8 cellular contexts compared by ENCODE assay signal in the genomic region with DNA sequence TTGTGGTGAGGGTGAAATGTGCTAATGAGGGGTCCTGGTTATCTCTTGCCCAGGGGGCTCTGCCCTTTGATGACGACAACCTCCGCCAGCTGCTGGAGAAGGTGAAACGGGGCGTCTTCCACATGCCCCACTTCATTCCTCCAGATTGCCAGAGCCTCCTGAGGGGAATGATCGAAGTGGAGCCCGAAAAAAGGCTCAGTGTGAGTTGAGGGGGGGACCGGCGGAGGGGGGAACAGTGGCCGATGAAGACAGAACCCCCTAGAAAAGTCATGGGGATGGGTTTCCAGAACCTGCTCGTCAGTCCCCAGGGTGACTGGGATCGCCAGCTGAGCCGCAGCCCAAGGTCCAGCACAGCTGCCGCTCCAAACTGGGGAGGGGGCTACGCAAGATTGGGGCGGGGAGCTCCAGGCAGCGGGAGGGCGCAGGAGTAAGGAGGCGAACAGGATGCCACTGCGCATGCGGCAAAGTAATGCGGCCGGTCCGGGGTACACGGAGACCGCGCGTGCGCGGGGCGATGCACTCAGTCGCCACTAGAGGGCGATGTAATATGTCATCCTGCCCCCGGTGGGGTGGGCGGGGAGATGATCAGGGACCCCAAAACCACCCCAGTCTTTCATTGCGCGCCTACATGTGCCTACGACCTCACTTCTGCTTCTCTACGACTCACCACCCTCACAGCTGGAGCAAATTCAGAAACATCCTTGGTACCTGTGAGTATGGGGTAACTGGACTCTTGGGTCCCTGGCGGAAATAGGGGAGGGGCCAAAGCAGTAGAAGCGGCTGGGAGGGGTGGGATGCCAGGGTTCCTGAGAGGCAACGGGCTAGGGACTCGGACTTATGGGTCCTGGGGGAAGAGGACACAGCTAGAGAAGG. TPM values are rescaled to one million over a fixed set of nuclear protein-coding genes. Genes with fewer than 3 reads are reported as not detected.
DNase-seq lines count a peak whose midpoint lies in the region; ATAC-seq, FAIRE-seq and TF ChIP-seq lines count a peak whose summit lies in the region.

No MANE protein-coding gene starts in this region.

- no peaks in the 10 kb centered on the region for H3K36me3 ChIP-seq in testis (ENCODE audit: low read depth, missing control alignments)

- ATAC-seq in GM19467 (IDR thresholded peaks at IDR 0.05; ENCODE audit: unreplicated experiment) = peak; percentile 70

- FAIRE-seq in frontal cortex (lab: Jason Lieb, UNC) = no peak

- peak; percentile 95 for TF ChIP-seq CTCF in CD14-positive monocyte (IDR thresholded peaks at IDR 0.05)
- peak; percentile 96 for TF ChIP-seq CTCF in osteocyte (IDR thresholded peaks at IDR 0.05)
- peak; percentile 96 to 99 (median 97) for TF ChIP-seq CTCF in testis (IDR thresholded peaks at IDR 0.05)

- no peaks in the 10 kb centered on the region for H3K36me3 Mint-ChIP-seq in CD14-positive monocyte
- peaks cover 4% of the 10 kb centered on the region for H3K36me3 Mint-ChIP-seq in osteocyte (ENCODE audit: unreplicated experiment)

- H3K4me3 ChIP-seq in testis = peak overlapping the region; percentile 27 to 51

- intact Hi-C loops in CD14-positive monocyte (cut with micrococcal nuclease) = loop anchor here (5.0 kb wide), 3 partner anchors 36 to 86 kb away; partner anchors contain the start of genes KMT5C (in 2 of the 2), RPL28 (in 1 of the 2) and TMEM238 (in 1 of the 2)
- intact Hi-C loops in testis (cut with DNase I; ENCODE audit: low total_unique reads) = no loop called here

- H3K9me3 Mint-ChIP-seq in CD14-positive monocyte (peaks cover 0 to 2% (median 0%) of the 10 kb centered on the region in 7 donors), osteocyte (ENCODE audit: unreplicated experiment) (no peaks in the 10 kb centered on the region)

- H3K4me1 ChIP-seq in testis = peaks cover 12% of the 10 kb centered on the region

- H3K27ac ChIP-seq in testis = no peak overlapping the region

- H3K27ac Mint-ChIP-seq in CD14-positive monocyte (peak overlapping the region in 3 of 7 donors; percentile 25 to 72 (median 30)), osteocyte (ENCODE audit: unreplicated experiment) (peak overlapping the region; percentile 34)

- no peak for TF ChIP-seq POLR2A in testis (IDR thresholded peaks at IDR 0.05)

- H3K4me3 Mint-ChIP-seq in CD14-positive monocyte (peak overlapping the region; percentile 66 to 79), osteocyte (ENCODE audit: unreplicated experiment) (peak overlapping the region; percentile 64)

- H3K4me1 Mint-ChIP-seq in CD14-positive monocyte (peaks cover 13% of the 10 kb centered on the region), osteocyte (ENCODE audit: unreplicated experiment) (peaks cover 9% of the 10 kb centered on the region)

- no peaks in the 10 kb centered on the region for H3K9me3 ChIP-seq in testis

- DNase-seq in CD14-positive monocyte (ENCODE audit: low spot score) (peak; percentile 84), KG1 (lab: John Stamatoyannopoulos, UW) (peak; percentile 93), SHP77 (lab: John Stamatoyannopoulos, UW) (peak; percentile 66 to 70), activated gamma-delta T cell treated with Interleukin-2 at 50 U/mL for 16 hours (peak; percentile 96), frontal cortex (ENCODE audit: low spot score in 2 of 2) (peak; percentile 88 to 92), osteocyte (ENCODE audit: extremely low spot score, unreplicated experiment) (peak; percentile 96), testis (peak; percentile 92)

- no peaks in the 10 kb centered on the region for H3K27me3 ChIP-seq in testis

- H3K27me3 Mint-ChIP-seq in CD14-positive monocyte (ENCODE audit: low read depth in 3 of 3) = peaks cover 0 to 13% (median 3%) of the 10 kb centered on the region in 3 donors
- no peaks in the 10 kb centered on the region for H3K27me3 Mint-ChIP-seq in osteocyte (ENCODE audit: unreplicated experiment)

- WGBS in testis, 2 donors = 12 to 18% methylated on average over 18 to 42 of the region's 42 CpGs

RNA-seq across cellular contexts. Expression of gene BRSK1, which starts 17.9 kb away (rescaled TPM):
- polyA plus RNA-seq in CD14-positive monocyte (not detected), testis (ENCODE audit: insufficient read depth, low read depth, low replicate concordance) (12.8 TPM)
- total RNA-seq in frontal cortex (81.1 TPM), osteocyte (18.0 and 23.9 TPM in 2 replicates), testis (10 to 100 TPM; 14.9 to 20.7 TPM)

RNA-seq across cellular contexts. Expression of gene HSPBP1, which starts 21.8 kb away (rescaled TPM):
- 10 to 100 TPM; 15.3 to 17.0 TPM for polyA plus RNA-seq in CD14-positive monocyte
- 28.9 TPM for total RNA-seq in frontal cortex
- 29.8 and 33.2 TPM in 2 replicates for total RNA-seq in osteocyte
- 10 to 100 TPM; 43.5 to 48.2 TPM for total RNA-seq in testis
- polyA plus RNA-seq in testis (ENCODE audit: insufficient read depth, low read depth, low replicate concordance) = 42.7 TPM

RNA-seq across cellular contexts. Expression of gene TMEM150B, which starts 23.4 kb away (rescaled TPM):
- polyA plus RNA-seq in CD14-positive monocyte (10 to 100 TPM; 10.1 to 11.2 TPM), testis (ENCODE audit: insufficient read depth, low read depth, low replicate concordance) (0.98 TPM)
- total RNA-seq in frontal cortex (not detected), osteocyte (not detected in 2 replicates), testis (1 to 10 TPM in 1 of 2 donors, not detected in 1; 2.2 TPM)

RNA-seq across cellular contexts. Expression of gene KMT5C, which starts 38.0 kb away (rescaled TPM):
- polyA plus RNA-seq in CD14-positive monocyte (1 to 10 TPM in 1 of 2 donors, under 1 TPM in 1; 0.89 to 1.5 TPM), testis (ENCODE audit: insufficient read depth, low read depth, low replicate concordance) (14.6 TPM)
- total RNA-seq in frontal cortex (5.7 TPM), osteocyte (12.4 and 18.6 TPM in 2 replicates), testis (10 to 100 TPM; 48.8 to 62.9 TPM)

RNA-seq across cellular contexts. Expression of gene PPP6R1, which starts 42.9 kb away (rescaled TPM):
- 10 to 100 TPM; 16.9 to 22.0 TPM for polyA plus RNA-seq in CD14-positive monocyte
- total RNA-seq in frontal cortex = 11.0 TPM
- 63.0 and 67.1 TPM in 2 replicates for total RNA-seq in osteocyte
- total RNA-seq in testis = 100 to 1,000 TPM; 178 to 179 TPM
- polyA plus RNA-seq in testis (ENCODE audit: insufficient read depth, low read depth, low replicate concordance) = 217 TPM
